Comparison of ENCODE assay signal across 5 cellular contexts in the genomic region with DNA sequence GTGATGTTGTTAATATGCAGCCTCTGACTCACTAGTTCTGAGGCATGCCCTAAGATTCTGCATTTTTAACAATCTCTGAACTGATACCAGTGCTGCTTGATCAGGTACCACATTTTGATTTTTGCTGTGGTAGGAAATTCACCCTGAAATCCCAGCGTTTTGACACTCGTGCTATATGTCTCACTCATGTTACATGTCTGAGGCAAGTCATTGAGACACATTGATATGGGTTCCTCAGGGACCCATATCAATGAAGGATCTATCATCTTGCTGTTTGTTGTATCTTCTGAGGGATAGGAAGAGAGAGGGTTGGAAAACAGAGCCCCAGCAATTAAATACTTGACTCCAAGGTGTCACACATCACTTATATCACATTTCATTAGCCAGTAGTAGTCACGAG.
"Had no signal": no experiment of that assay in that cellular context is flagged by ENCODE, and none has a peak within 500 bp of the region (broad histone marks: within the 10 kb centered on the region; RNA-seq: fewer than 3 reads in every experiment).

No MANE protein-coding gene starts in this region.

- DNase-seq: IMR-90, KBM-7 had no signal

- H3K36me3 Mint-ChIP-seq: IgD-negative memory B cell had no signal

- H3K4me3 Mint-ChIP-seq: IgD-negative memory B cell had no signal

- H3K27me3 Mint-ChIP-seq: IgD-negative memory B cell had no signal

- H3K27ac Mint-ChIP-seq: IgD-negative memory B cell had no signal

- H3K27ac ChIP-seq: HL-60 had no signal

- H3K4me3 ChIP-seq: K562 had no signal

- H3K4me1 Mint-ChIP-seq: IgD-negative memory B cell had no signal
